27 cellular contexts compared by ENCODE assay signal in genomic region chr1:54686155-54686554, GRCh38.
"Had no signal": no experiment of that assay in that cellular context is flagged by ENCODE, and none has a peak within 500 bp of the region (broad histone marks: within the 10 kb centered on the region; RNA-seq: fewer than 3 reads in every experiment).

No MANE protein-coding gene starts in this region.

- H3K36me3 Mint-ChIP-seq: activated naive CD4-positive, alpha-beta T cell treated with anti-CD3 and anti-CD28 coated beads, Interleukin-2, amount 10 ng/mL, durations not matched to agents 7 days and 5 days; activated naive CD4-positive, alpha-beta T cell treated with anti-CD3 and anti-CD28 coated beads, Interleukin-2, amount 50 U/mL, for 72 hours; activated naive CD8-positive, alpha-beta T cell treated with anti-CD3 and anti-CD28 coated beads, Interleukin-2, amount 10 ng/mL, durations not matched to agents 7 days and 5 days; brain had no signal

- H3K9me3 ChIP-seq: ascending aorta, heart left ventricle had no signal

- ATAC-seq: activated naive CD4-positive, alpha-beta T cell treated with anti-CD3 and anti-CD28 coated beads, Interleukin-2, amount 50 U/mL, for 72 hours; activated T-cell treated with anti-CD3 and anti-CD28 coated beads, Interleukin-2, amount 50 U/mL, for 72 hours; T-helper 17 cell had no signal

- H3K4me1 ChIP-seq: ascending aorta, heart left ventricle had no signal

- DNase-seq: activated CD4-positive, alpha-beta memory T cell treated with anti-CD3 and anti-CD28 coated beads, Interleukin-2, amount 10 ng/mL, durations not matched to agents 7 days and 5 days; activated CD4-positive, alpha-beta T cell treated with anti-CD3 and anti-CD28 coated beads for 1 hour; activated CD4-positive, alpha-beta T cell treated with anti-CD3 and anti-CD28 coated beads for 4 hours; activated CD4-positive, alpha-beta T cell treated with anti-CD3 and anti-CD28 coated beads, Interleukin-2, amount 10 ng/mL, durations not matched to agents 7 days and 5 days; activated CD4-positive, alpha-beta T cell treated with anti-CD3 and anti-CD28 coated beads, Interleukin-2, amount 50 U/mL, for 4 hours; activated CD8-positive, alpha-beta memory T cell treated with anti-CD3 and anti-CD28 coated beads, Interleukin-2, amount 50 U/mL, for 48 hours; activated gamma-delta T cell; activated naive CD4-positive, alpha-beta T cell; activated naive CD4-positive, alpha-beta T cell treated with anti-CD3 and anti-CD28 coated beads, Interleukin-2, amount 10 ng/mL, durations not matched to agents 7 days and 5 days; activated naive CD8-positive, alpha-beta T cell treated with anti-CD3 and anti-CD28 coated beads, Interleukin-2, amount 10 ng/mL, durations not matched to agents 7 days and 5 days; activated T-cell treated with anti-CD3 and anti-CD28 coated beads for 4 hours; activated T-cell treated with anti-CD3 and anti-CD28 coated beads, Interleukin-2, amount 50 U/mL, for 24 hours; activated T-cell treated with anti-CD3 and anti-CD28 coated beads, Interleukin-2, amount 50 U/mL, for 72 hours; dorsolateral prefrontal cortex; effector memory CD4-positive, alpha-beta T cell; foreskin fibroblast; glutamatergic neuron; heart left ventricle; T-helper 1 cell; T-helper 17 cell had no signal

- H3K27me3 Mint-ChIP-seq: activated CD4-positive, alpha-beta T cell treated with anti-CD3 and anti-CD28 coated beads, Interleukin-2, amount 10 ng/mL, durations not matched to agents 7 days and 5 days; activated T-cell treated with anti-CD3 and anti-CD28 coated beads, Interleukin-2, amount 50 U/mL, for 24 hours; dendritic cell treated with granulocyte-macrophage colony-stimulating factor and Interleukin-4, amounts not matched to agents 40 ng/mL and 50 ng/mL, for 4 days had no signal

- H3K4me3 ChIP-seq: ascending aorta, coronary artery, dorsolateral prefrontal cortex, heart left ventricle had no signal

- H3K9me3 Mint-ChIP-seq: activated CD4-positive, alpha-beta memory T cell treated with anti-CD3 and anti-CD28 coated beads, Interleukin-2, amount 10 ng/mL, durations not matched to agents 7 days and 5 days; activated CD4-positive, alpha-beta T cell treated with anti-CD3 and anti-CD28 coated beads, Interleukin-2, amount 10 ng/mL, durations not matched to agents 7 days and 5 days; activated naive CD4-positive, alpha-beta T cell treated with anti-CD3 and anti-CD28 coated beads, Interleukin-2, amount 10 ng/mL, durations not matched to agents 7 days and 5 days; activated naive CD4-positive, alpha-beta T cell treated with anti-CD3 and anti-CD28 coated beads, Interleukin-2, amount 50 U/mL, for 72 hours; activated naive CD8-positive, alpha-beta T cell treated with anti-CD3 and anti-CD28 coated beads, Interleukin-2, amount 10 ng/mL, durations not matched to agents 7 days and 5 days; activated T-cell treated with anti-CD3 and anti-CD28 coated beads, Interleukin-2, amount 50 U/mL, for 24 hours; activated T-cell treated with anti-CD3 and anti-CD28 coated beads, Interleukin-2, amount 50 U/mL, for 72 hours; central memory CD8-positive, alpha-beta T cell; dendritic cell treated with granulocyte-macrophage colony-stimulating factor and Interleukin-4, amounts not matched to agents 40 ng/mL and 50 ng/mL, for 4 days had no signal

- H3K4me3 Mint-ChIP-seq: activated CD4-positive, alpha-beta memory T cell treated with anti-CD3 and anti-CD28 coated beads, Interleukin-2, amount 10 ng/mL, durations not matched to agents 7 days and 5 days; activated CD4-positive, alpha-beta T cell treated with anti-CD3 and anti-CD28 coated beads, Interleukin-2, amount 10 ng/mL, durations not matched to agents 7 days and 5 days; activated naive CD4-positive, alpha-beta T cell treated with anti-CD3 and anti-CD28 coated beads, Interleukin-2, amount 10 ng/mL, durations not matched to agents 7 days and 5 days; activated naive CD8-positive, alpha-beta T cell treated with anti-CD3 and anti-CD28 coated beads, Interleukin-2, amount 10 ng/mL, durations not matched to agents 7 days and 5 days; activated T-cell treated with anti-CD3 and anti-CD28 coated beads, Interleukin-2, amount 50 U/mL, for 24 hours; activated T-cell treated with anti-CD3 and anti-CD28 coated beads, Interleukin-2, amount 50 U/mL, for 72 hours; brain; central memory CD8-positive, alpha-beta T cell; dendritic cell treated with granulocyte-macrophage colony-stimulating factor and Interleukin-4, amounts not matched to agents 40 ng/mL and 50 ng/mL, for 4 days; T-helper 17 cell had no signal

- H3K4me1 Mint-ChIP-seq: activated CD4-positive, alpha-beta memory T cell treated with anti-CD3 and anti-CD28 coated beads, Interleukin-2, amount 10 ng/mL, durations not matched to agents 7 days and 5 days; activated CD4-positive, alpha-beta T cell treated with anti-CD3 and anti-CD28 coated beads, Interleukin-2, amount 10 ng/mL, durations not matched to agents 7 days and 5 days; activated naive CD4-positive, alpha-beta T cell treated with anti-CD3 and anti-CD28 coated beads, Interleukin-2, amount 10 ng/mL, durations not matched to agents 7 days and 5 days; central memory CD8-positive, alpha-beta T cell; T-helper 17 cell had no signal

- H3K27ac ChIP-seq: ascending aorta, coronary artery, dorsolateral prefrontal cortex, epithelial cell of prostate, heart left ventricle had no signal

- H3K27ac Mint-ChIP-seq: activated CD4-positive, alpha-beta memory T cell treated with anti-CD3 and anti-CD28 coated beads, Interleukin-2, amount 10 ng/mL, durations not matched to agents 7 days and 5 days; activated CD4-positive, alpha-beta T cell treated with anti-CD3 and anti-CD28 coated beads, Interleukin-2, amount 10 ng/mL, durations not matched to agents 7 days and 5 days; activated naive CD4-positive, alpha-beta T cell treated with anti-CD3 and anti-CD28 coated beads, Interleukin-2, amount 10 ng/mL, durations not matched to agents 7 days and 5 days; activated naive CD4-positive, alpha-beta T cell treated with anti-CD3 and anti-CD28 coated beads, Interleukin-2, amount 50 U/mL, for 72 hours; activated naive CD8-positive, alpha-beta T cell treated with anti-CD3 and anti-CD28 coated beads, Interleukin-2, amount 10 ng/mL, durations not matched to agents 7 days and 5 days; activated T-cell treated with anti-CD3 and anti-CD28 coated beads, Interleukin-2, amount 50 U/mL, for 24 hours; activated T-cell treated with anti-CD3 and anti-CD28 coated beads, Interleukin-2, amount 50 U/mL, for 72 hours; brain; dendritic cell treated with granulocyte-macrophage colony-stimulating factor and Interleukin-4, amounts not matched to agents 40 ng/mL and 50 ng/mL, for 4 days; T-helper 17 cell had no signal

- H3K27me3 ChIP-seq: ascending aorta, dorsolateral prefrontal cortex, heart left ventricle had no signal
